Comparison of ENCODE assay signal across 2 cellular contexts in genomic region chr10:102112210-102112817, GRCh38.
TF ChIP-seq lines count a peak whose summit lies in the region.

No MANE protein-coding gene starts in this region.

TF ChIP-seq in SK-N-SH, 30 proteins besides CTCF, POLR2A, EP300 and RAD21 (continued from another document):
- TF ChIP-seq IRF3 (IDR thresholded peaks at IDR 0.05; ENCODE audit: low read depth, low read length) (no peak), REST (IDR thresholded peaks at IDR 0.05; ENCODE audit: low read depth, low read length) (no peak)
TF ChIP-seq in SK-N-SH: peak in this region for 0.

TF ChIP-seq in SK-N-SH treated with all-trans-retinoic acid at 6 μM for 48 hours, 23 proteins besides CTCF, POLR2A, EP300 and RAD21:
- no peak for TF ChIP-seq PATZ1 (CRISPR knock-in tag; IDR thresholded peaks at IDR 0.05; ENCODE audit: borderline replicate concordance)
- TF ChIP-seq OSR1 (CRISPR knock-in tag; IDR thresholded peaks at IDR 0.05), result no peak
- TF ChIP-seq CREB5 (CRISPR knock-in tag; IDR thresholded peaks at IDR 0.05; ENCODE audit: low read depth), result no peak
- no peak for TF ChIP-seq RARB (CRISPR knock-in tag; IDR thresholded peaks at IDR 0.05)
- TF ChIP-seq ARNTL (CRISPR knock-in tag; IDR thresholded peaks at IDR 0.05; ENCODE audit: borderline replicate concordance, low read depth), result no peak
- no peak for TF ChIP-seq ZC3H10 (CRISPR knock-in tag; IDR thresholded peaks at IDR 0.05)
- TF ChIP-seq ZFP30 (CRISPR knock-in tag; IDR thresholded peaks at IDR 0.05), result no peak
- TF ChIP-seq SNAI2 (CRISPR knock-in tag; IDR thresholded peaks at IDR 0.05), result no peak
- no peak for TF ChIP-seq CSRNP3 (CRISPR knock-in tag; IDR thresholded peaks at IDR 0.05)
- TF ChIP-seq GLIS3 (CRISPR knock-in tag; IDR thresholded peaks at IDR 0.05), result no peak
- no peak for TF ChIP-seq TSHZ2 (CRISPR knock-in tag; IDR thresholded peaks at IDR 0.05)
- TF ChIP-seq TOX (CRISPR knock-in tag; IDR thresholded peaks at IDR 0.05; ENCODE audit: borderline replicate concordance), result no peak
- TF ChIP-seq TCF4 (CRISPR knock-in tag; IDR thresholded peaks at IDR 0.05; ENCODE audit: borderline replicate concordance), result no peak
